Comparison of ENCODE assay signal across 17 cellular contexts in genomic region chr5:125210241-125210947, GRCh38.
"Had no signal": no experiment of that assay in that cellular context is flagged by ENCODE, and none has a peak within 500 bp of the region (broad histone marks: within the 10 kb centered on the region; RNA-seq: fewer than 3 reads in every experiment).

No MANE protein-coding gene starts in this region.

- FAIRE-seq: pancreas had no signal

- H3K9me3 Mint-ChIP-seq: activated naive CD4-positive, alpha-beta T cell treated with anti-CD3 and anti-CD28 coated beads, Interleukin-2, amount 50 U/mL, for 24 hours; stimulated activated naive CD8-positive, alpha-beta T cell treated with anti-CD3 and anti-CD28 coated beads, Interleukin-15, amount 100 ng/mL, for 72 hours had no signal

- H3K36me3 ChIP-seq: esophagus squamous epithelium, heart left ventricle, neural progenitor cell, pancreas had no signal

- H3K4me3 Mint-ChIP-seq: activated naive CD4-positive, alpha-beta T cell treated with anti-CD3 and anti-CD28 coated beads, Interleukin-2, amount 50 U/mL, for 24 hours; neural progenitor cell; stimulated activated naive CD8-positive, alpha-beta T cell treated with anti-CD3 and anti-CD28 coated beads, Interleukin-15, amount 100 ng/mL, for 72 hours had no signal

- H3K4me2 ChIP-seq: neural progenitor cell had no signal

- H3K27ac Mint-ChIP-seq: activated naive CD4-positive, alpha-beta T cell treated with anti-CD3 and anti-CD28 coated beads, Interleukin-2, amount 50 U/mL, for 24 hours; neural progenitor cell; stimulated activated naive CD8-positive, alpha-beta T cell treated with anti-CD3 and anti-CD28 coated beads, Interleukin-15, amount 100 ng/mL, for 72 hours had no signal

- H3K4me1 ChIP-seq: heart left ventricle, neural progenitor cell, testis had no signal

- H3K27ac ChIP-seq: esophagus squamous epithelium, heart left ventricle, neural progenitor cell, pancreas, testis had no signal

- DNase-seq: activated CD4-positive, alpha-beta T cell treated with anti-CD3 and anti-CD28 coated beads, Interleukin-2, amount 50 U/mL, for 4 hours; activated CD4-positive, CD25-positive, alpha-beta regulatory T cell treated with anti-CD3 and anti-CD28 coated beads, Interleukin-2, amount 50 U/mL, for 72 hours; activated T-cell treated with anti-CD3 and anti-CD28 coated beads, Interleukin-2, amount 50 U/mL, for 1 hour; amygdala; esophagus squamous epithelium; foreskin melanocyte; heart left ventricle; islet precursor cell; left ventricle myocardium superior; retina; stimulated activated CD4-positive, alpha-beta T cell treated with anti-CD3 and anti-CD28 coated beads, Interleukin-4, amount 100 ng/mL, for 4 hours; stimulated activated naive CD8-positive, alpha-beta T cell treated with anti-CD3 and anti-CD28 coated beads, Interleukin-15, amount 100 ng/mL, for 72 hours; T-helper 2 cell; testis had no signal

- ATAC-seq: stimulated activated naive CD8-positive, alpha-beta T cell treated with anti-CD3 and anti-CD28 coated beads, Interleukin-15, amount 100 ng/mL, for 72 hours had no signal

- H3K4me1 Mint-ChIP-seq: activated naive CD4-positive, alpha-beta T cell treated with anti-CD3 and anti-CD28 coated beads, Interleukin-2, amount 50 U/mL, for 24 hours; stimulated activated naive CD8-positive, alpha-beta T cell treated with anti-CD3 and anti-CD28 coated beads, Interleukin-15, amount 100 ng/mL, for 72 hours had no signal

- H3K27me3 Mint-ChIP-seq: activated naive CD4-positive, alpha-beta T cell treated with anti-CD3 and anti-CD28 coated beads, Interleukin-2, amount 50 U/mL, for 24 hours; stimulated activated naive CD8-positive, alpha-beta T cell treated with anti-CD3 and anti-CD28 coated beads, Interleukin-15, amount 100 ng/mL, for 72 hours had no signal

- H3K9ac ChIP-seq: neural progenitor cell had no signal

- H3K36me3 Mint-ChIP-seq: activated naive CD4-positive, alpha-beta T cell treated with anti-CD3 and anti-CD28 coated beads, Interleukin-2, amount 50 U/mL, for 24 hours had no signal

- H3K4me3 ChIP-seq: esophagus squamous epithelium, heart left ventricle, neural progenitor cell, pancreas, testis had no signal

- H3K27me3 ChIP-seq: esophagus squamous epithelium, heart left ventricle, neural progenitor cell, pancreas, testis had no signal

- H3K9me3 ChIP-seq: esophagus squamous epithelium, pancreas, testis had no signal
